In the genomic region with DNA sequence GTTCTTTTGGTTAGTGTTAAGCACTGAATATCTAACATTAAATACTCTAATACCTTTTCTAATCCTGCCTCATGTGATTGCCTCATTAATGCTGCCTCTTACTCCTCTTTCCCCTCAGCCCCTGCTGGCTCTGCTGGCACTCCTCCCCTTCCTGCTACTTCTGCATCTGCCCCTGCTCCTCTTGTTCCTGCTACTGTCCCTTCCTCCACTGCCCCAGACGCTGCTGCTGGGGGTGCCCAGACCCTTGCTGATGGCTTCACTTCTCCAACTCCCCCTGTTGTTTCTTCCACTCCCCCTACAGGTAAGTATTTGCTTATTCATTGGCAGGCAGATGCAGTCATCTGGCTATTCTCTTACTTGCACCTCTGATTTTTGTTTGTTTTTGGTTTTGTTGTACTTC, we compare ENCODE assay signal across 12 cellular contexts.
DNase-seq lines count a peak whose midpoint lies in the region; ATAC-seq and TF ChIP-seq lines count a peak whose summit lies in the region.
"Had no signal": no experiment of that assay in that cellular context is flagged by ENCODE, and none has a peak within 500 bp of the region (broad histone marks: within the 10 kb centered on the region; RNA-seq: fewer than 3 reads in every experiment).

No MANE protein-coding gene starts in this region.

- POLR2A ChIA-PET in IMR-90 (lab: Charles Lee; ENCODE audit: unreplicated experiment) = no interaction called here

- dilution Hi-C loops in IMR-90 (cut with HindIII; ENCODE audit: low sequenced_read_pairs, unreplicated experiment) = no loop called here

- no peak for DNase-seq in IMR-90
- peak; percentile 68 for DNase-seq in iPS DF 6.9 (ENCODE audit: low read depth, low spot score)
- DNase-seq in activated CD4-positive, alpha-beta T cell treated with anti-CD3 and anti-CD28 coated beads, Interleukin-2, amount 50 U/mL, for 48 hours = no peak
- DNase-seq: DMS79, naive B cell, NCI-H2227 treated with DMSO at 0.1 percent for 48 hours, SW 1271 had no signal

- no peaks in the 10 kb centered on the region for H3K27me3 Mint-ChIP-seq in brain
- H3K27me3 Mint-ChIP-seq: naive B cell had no signal

- no TSS peak for BruUV-seq in IMR-90 (replicated peaks; lab: Mats Ljungman, UMichigan)

- no peak overlapping the region for H4K8ac ChIP-seq in IMR-90 (ENCODE audit: low read depth in 2 of 2, low read length in 2 of 2)

- no peak overlapping the region for H2BK15ac ChIP-seq in IMR-90 (ENCODE audit: low read depth, low read length)

- no peak overlapping the region for H2BK120ac ChIP-seq in IMR-90 (ENCODE audit: low read depth, low read length)

- H4K20me1 ChIP-seq in IMR-90 (ENCODE audit: insufficient read depth, low read length) = no peaks in the 10 kb centered on the region

- no peak overlapping the region for H3K4ac ChIP-seq in IMR-90 (ENCODE audit: low read depth, low read length)

- in situ Hi-C loops in IMR-90 (cut with MboI; ENCODE audit: low sequenced_read_pairs) = no loop called here

- no peak overlapping the region for H4K5ac ChIP-seq in IMR-90 (ENCODE audit: low read depth, low read length)

- H2AK9ac ChIP-seq in IMR-90 (replicated peaks; ENCODE audit: low read depth, low read length, poor library complexity) = no peak overlapping the region

- peaks cover 4 to 18% of the 10 kb centered on the region in 2 experiments; a peak in 3 of 4 replicates for H3K79me1 ChIP-seq in IMR-90 (ENCODE audit: low read depth in 1 of 2, low read length in 2 of 2)

- no peak overlapping the region for H3K9ac ChIP-seq in IMR-90 (ENCODE audit: low read depth, low read length)

- no peaks in the 10 kb centered on the region for H3K9me3 ChIP-seq in IMR-90 (ENCODE audit: control insufficient read depth, insufficient read depth, low read length)
- no peaks in the 10 kb centered on the region for H3K9me3 ChIP-seq in iPS DF 6.9 (ENCODE audit: control insufficient read depth, insufficient read depth, low read length)

- no peak overlapping the region; the same call in 1 of the 2 replicates for H2AK5ac ChIP-seq in IMR-90 (ENCODE audit: low read depth, low read length)

- CTCF ChIA-PET in IMR-90 (lab: Yijun Ruan, JAX) = interaction anchor here (1.7 kb wide), 1 partner anchor 8 kb away, joined by 3 read pairs; no protein-coding TSS in a partner anchor

- H3K27ac Mint-ChIP-seq in brain = peak overlapping the region in 3 of 5 experiments; percentile 28 to 68 (median 45)

- no peak overlapping the region for H3K4me3 ChIP-seq in IMR-90 (ENCODE audit: insufficient read depth, low read depth, low read length)
- H3K4me3 ChIP-seq in iPS DF 6.9 (ENCODE audit: low read length) = no peak overlapping the region

- H2BK20ac ChIP-seq in IMR-90 (ENCODE audit: low read depth, low read length) = no peak overlapping the region

- H3K36me3 Mint-ChIP-seq in brain = peaks cover 80% of the 10 kb centered on the region

- peaks cover 0 to 4% (median 0%) of the 10 kb centered on the region in 5 experiments for H3K9me3 Mint-ChIP-seq in brain

- no peak overlapping the region for H3K4me3 Mint-ChIP-seq in brain
- H3K4me3 Mint-ChIP-seq: naive B cell had no signal

- H3K4me1 ChIP-seq in IMR-90 (ENCODE audit: control insufficient read depth, insufficient read depth, low read length) (peaks cover 8% of the 10 kb centered on the region), iPS DF 6.9 (ENCODE audit: control insufficient read depth, insufficient read depth, low read length) (no peaks in the 10 kb centered on the region)

- no peak for TF ChIP-seq RAD21 in IMR-90 (IDR thresholded peaks at IDR 0.05; ENCODE audit: low read length)

- no peak overlapping the region for H4K91ac ChIP-seq in IMR-90 (ENCODE audit: insufficient read depth, low read depth, low read length)

- H3K4me1 Mint-ChIP-seq in brain = peaks cover 15% of the 10 kb centered on the region
- H3K4me1 Mint-ChIP-seq: naive B cell had no signal

- peaks cover 10% of the 10 kb centered on the region for H3K36me3 ChIP-seq in IMR-90 (ENCODE audit: control insufficient read depth, insufficient read depth, low read length)
- H3K36me3 ChIP-seq in iPS DF 6.9 (ENCODE audit: control insufficient read depth, insufficient read depth, low read length) = no peaks in the 10 kb centered on the region; the same call in 1 of the 2 replicates

- H3K27me3 ChIP-seq in IMR-90 (ENCODE audit: control insufficient read depth, insufficient read depth, low read length) = no peaks in the 10 kb centered on the region
- H3K27me3 ChIP-seq in iPS DF 6.9 (ENCODE audit: control insufficient read depth, insufficient read depth, low read length) = no peaks in the 10 kb centered on the region

- TF ChIP-seq CTCF in C4-2B (conservative IDR thresholded peaks at IDR 0.05) (peak; percentile 28), IMR-90 (conservative IDR thresholded peaks at IDR 0.05; ENCODE audit: low read depth, low read length) (0 out of 2 replicates have a peak, but pooled peaks have one; percentile 10), brain (conservative IDR thresholded peaks at IDR 0.05) (no peak)

- no peak overlapping the region for H3K56ac ChIP-seq in IMR-90 (ENCODE audit: extremely low read depth, insufficient read depth, low read length)

- no peak overlapping the region for H2AFZ ChIP-seq in IMR-90 (replicated peaks; ENCODE audit: low read length, poor library complexity)

- H2BK5ac ChIP-seq in IMR-90 (ENCODE audit: low read depth, low read length, poor library complexity, severe bottlenecking) = peak overlapping the region; percentile 57

- no peak overlapping the region for H3K4me2 ChIP-seq in IMR-90 (ENCODE audit: low read depth, low read length)

- TF ChIP-seq POLR2A in IMR-90 (IDR thresholded peaks at IDR 0.05; ENCODE audit: low read depth, low read length) = no peak

- no peak overlapping the region for H3K18ac ChIP-seq in IMR-90 (ENCODE audit: low read depth, low read length)

- H3K9me1 ChIP-seq in IMR-90 (ENCODE audit: insufficient read depth, low read length) = peaks cover 5% of the 10 kb centered on the region; the same call in 1 of the 2 replicates

- no peak overlapping the region for H3K23ac ChIP-seq in IMR-90 (ENCODE audit: low read depth, low read length)

- no CpG with 5 or more reads among the region's 1 CpG for WGBS in IMR-90 (ENCODE audit: extremely low coverage in 2 of 2, insufficient read length in 1 of 2), 2 experiments
- WGBS in iPS DF 6.9 (ENCODE audit: insufficient coverage, insufficient read length) = no CpG with 5 or more reads among the region's 1 CpG

- H3K27ac ChIP-seq in C4-2B = no peak overlapping the region
- no peak overlapping the region for H3K27ac ChIP-seq in IMR-90 (ENCODE audit: insufficient read depth, low read length)
- no peak overlapping the region for H3K27ac ChIP-seq in iPS DF 6.9 (ENCODE audit: low read length)

- intact Hi-C loops in IMR-90 (cut with micrococcal nuclease) = no loop called here

- no peak overlapping the region for H3K14ac ChIP-seq in IMR-90 (replicated peaks; ENCODE audit: low read depth, low read length)

- no peak for ATAC-seq in IMR-90 (ENCODE audit: low read depth)
- ATAC-seq in HG03025 (IDR thresholded peaks at IDR 0.05; ENCODE audit: low FRiP score, unreplicated experiment) = no peak
- ATAC-seq in GM19455 (IDR thresholded peaks at IDR 0.05; ENCODE audit: unreplicated experiment) = no peak
- no peak for ATAC-seq in GM21367 (IDR thresholded peaks at IDR 0.05; ENCODE audit: unreplicated experiment)

TF ChIP-seq in IMR-90, 13 proteins besides CTCF, POLR2A, EP300 and RAD21:
- TF ChIP-seq NFE2L2 (IDR thresholded peaks at IDR 0.05; ENCODE audit: low read depth, low read length) = no peak
- no peak for TF ChIP-seq MXI1 (IDR thresholded peaks at IDR 0.05; ENCODE audit: borderline replicate concordance, low read depth, low read length)
- no peak for TF ChIP-seq FOS (IDR thresholded peaks at IDR 0.05; ENCODE audit: low read depth, low read length)
- no peak for TF ChIP-seq SMC3 (IDR thresholded peaks at IDR 0.05; ENCODE audit: low read depth, low read length)
- TF ChIP-seq MAZ (IDR thresholded peaks at IDR 0.05; ENCODE audit: borderline replicate concordance, low read depth, low read length) = no peak
- no peak for TF ChIP-seq MAFK (IDR thresholded peaks at IDR 0.05; ENCODE audit: low read depth, low read length)
- no peak for TF ChIP-seq CEBPB (IDR thresholded peaks at IDR 0.05; ENCODE audit: low read depth, low read length)
- TF ChIP-seq RFX5 (IDR thresholded peaks at IDR 0.05; ENCODE audit: low read depth, low read length) = no peak
- no peak for TF ChIP-seq USF2 (IDR thresholded peaks at IDR 0.05; ENCODE audit: low read depth, low read length)

Comparison
In these comparisons a context has a peak if more than half of its experiments do, and no peak if none do; other contexts are left out.
1. CTCF ChIP-seq: peak in C4-2B (single experiment) and IMR-90 (single experiment); none in brain (0 of 2).